In genomic region chr10:67794909-67795460, GRCh38 we compare ENCODE assay signal across 29 cellular contexts.
"Had no signal": no experiment of that assay in that cellular context is flagged by ENCODE, and none has a peak within 500 bp of the region (broad histone marks: within the 10 kb centered on the region; RNA-seq: fewer than 3 reads in every experiment).

No MANE protein-coding gene starts in this region.

- ATAC-seq: activated CD4-positive, CD25-positive, alpha-beta regulatory T cell treated with anti-CD3 and anti-CD28 coated beads, Interleukin-2, amount 50 U/mL, for 24 hours; activated naive CD8-positive, alpha-beta T cell treated with anti-CD3 and anti-CD28 coated beads, Interleukin-2, amount 50 U/mL, for 24 hours; gastrocnemius medialis; heart left ventricle; mucosa of descending colon; right lobe of liver; stimulated activated naive CD8-positive, alpha-beta T cell treated with anti-CD3 and anti-CD28 coated beads, Interleukin-15, amount 100 ng/mL, for 72 hours had no signal

- H3K4me1 Mint-ChIP-seq: immature natural killer cell, naive B cell, neural crest cell had no signal

- H3K4me3 Mint-ChIP-seq: activated CD4-positive, alpha-beta T cell treated with anti-CD3 and anti-CD28 coated beads, Interleukin-2, amount 10 ng/mL, durations not matched to agents 7 days and 5 days; activated naive CD4-positive, alpha-beta T cell treated with anti-CD3 and anti-CD28 coated beads, Interleukin-2, amount 10 ng/mL, durations not matched to agents 7 days and 5 days; activated naive CD8-positive, alpha-beta T cell treated with anti-CD3 and anti-CD28 coated beads, Interleukin-2, amount 50 U/mL, for 24 hours; immature natural killer cell; naive B cell; neural crest cell; stimulated activated naive CD8-positive, alpha-beta T cell treated with anti-CD3 and anti-CD28 coated beads, Interleukin-15, amount 100 ng/mL, for 72 hours had no signal

- H3K27ac Mint-ChIP-seq: activated CD4-positive, alpha-beta T cell treated with anti-CD3 and anti-CD28 coated beads, Interleukin-2, amount 10 ng/mL, durations not matched to agents 7 days and 5 days; activated naive CD4-positive, alpha-beta T cell treated with anti-CD3 and anti-CD28 coated beads, Interleukin-2, amount 10 ng/mL, durations not matched to agents 7 days and 5 days; activated naive CD8-positive, alpha-beta T cell treated with anti-CD3 and anti-CD28 coated beads, Interleukin-2, amount 50 U/mL, for 24 hours; immature natural killer cell; naive B cell had no signal

- H3K27ac ChIP-seq: brain microvascular endothelial cell, gastrocnemius medialis, heart left ventricle, left ventricle myocardium inferior, prostate gland, right lobe of liver, suprapubic skin, transverse colon, vagina had no signal

- H3K27me3 Mint-ChIP-seq: activated CD4-positive, alpha-beta T cell treated with anti-CD3 and anti-CD28 coated beads, Interleukin-2, amount 10 ng/mL, durations not matched to agents 7 days and 5 days; activated naive CD4-positive, alpha-beta T cell treated with anti-CD3 and anti-CD28 coated beads, Interleukin-2, amount 10 ng/mL, durations not matched to agents 7 days and 5 days; naive B cell; stimulated activated naive CD8-positive, alpha-beta T cell treated with anti-CD3 and anti-CD28 coated beads, Interleukin-15, amount 100 ng/mL, for 72 hours had no signal

- H3K4me3 ChIP-seq: gastrocnemius medialis, heart left ventricle, left ventricle myocardium inferior, mucosa of descending colon, prostate gland, right lobe of liver, suprapubic skin, transverse colon, vagina had no signal

- H3K9me3 Mint-ChIP-seq: activated CD4-positive, alpha-beta T cell treated with anti-CD3 and anti-CD28 coated beads, Interleukin-2, amount 10 ng/mL, durations not matched to agents 7 days and 5 days; activated naive CD4-positive, alpha-beta T cell treated with anti-CD3 and anti-CD28 coated beads, Interleukin-2, amount 10 ng/mL, durations not matched to agents 7 days and 5 days; activated naive CD8-positive, alpha-beta T cell treated with anti-CD3 and anti-CD28 coated beads, Interleukin-2, amount 50 U/mL, for 24 hours; immature natural killer cell; naive B cell; neural crest cell; stimulated activated naive CD8-positive, alpha-beta T cell treated with anti-CD3 and anti-CD28 coated beads, Interleukin-15, amount 100 ng/mL, for 72 hours had no signal

- H3K36me3 Mint-ChIP-seq: activated naive CD4-positive, alpha-beta T cell treated with anti-CD3 and anti-CD28 coated beads, Interleukin-2, amount 10 ng/mL, durations not matched to agents 7 days and 5 days; immature natural killer cell had no signal

- H3K27me3 ChIP-seq: brain microvascular endothelial cell, gastrocnemius medialis, heart left ventricle, right lobe of liver, suprapubic skin, transverse colon, vagina had no signal

- H3K9me3 ChIP-seq: gastrocnemius medialis, heart left ventricle, left ventricle myocardium inferior, mucosa of descending colon, prostate gland, right lobe of liver, suprapubic skin, transverse colon, vagina had no signal

- H3K4me1 ChIP-seq: gastrocnemius medialis, heart left ventricle, left ventricle myocardium inferior, prostate gland, transverse colon, vagina had no signal

- DNase-seq: activated CD4-positive, alpha-beta T cell treated with anti-CD3 and anti-CD28 coated beads, Interleukin-2, amount 10 ng/mL, durations not matched to agents 7 days and 5 days; activated CD8-positive, alpha-beta memory T cell treated with anti-CD3 and anti-CD28 coated beads for 24 hours; activated CD8-positive, alpha-beta memory T cell treated with anti-CD3 and anti-CD28 coated beads, Interleukin-2, amount 50 U/mL, for 48 hours; activated effector memory CD4-positive, alpha-beta T cell treated with Interleukin-2 at 50 U/mL for 16 hours; activated naive CD4-positive, alpha-beta T cell treated with anti-CD3 and anti-CD28 coated beads, Interleukin-2, amount 10 ng/mL, durations not matched to agents 7 days and 5 days; activated naive CD8-positive, alpha-beta T cell treated with anti-CD3 and anti-CD28 coated beads, Interleukin-2, amount 50 U/mL, for 24 hours; activated T-cell treated with anti-CD3 and anti-CD28 coated beads, Interleukin-2, amount 50 U/mL, for 48 hours; aorta; brain microvascular endothelial cell; central memory CD4-positive, alpha-beta T cell; gastrocnemius medialis; heart left ventricle; immature natural killer cell; kidney glomerular epithelial cell; left ventricle myocardium inferior; mammary epithelial cell; mucosa of descending colon; naive B cell; right lobe of liver; small intestine; stimulated activated CD4-positive, alpha-beta T cell treated with anti-CD3 and anti-CD28 coated beads, Interleukin-15, amount 100 ng/mL, for 24 hours; stimulated activated CD4-positive, alpha-beta T cell treated with anti-CD3 and anti-CD28 coated beads, Interleukin-2, amount 100 ng/mL, for 48 hours; stimulated activated naive CD8-positive, alpha-beta T cell treated with anti-CD3 and anti-CD28 coated beads, Interleukin-15, amount 100 ng/mL, for 72 hours; transverse colon had no signal

- H3K36me3 ChIP-seq: brain microvascular endothelial cell, gastrocnemius medialis, left ventricle myocardium inferior, prostate gland, right lobe of liver, suprapubic skin, transverse colon, vagina had no signal
